ENCODE assay signal across 1 cellular context in the genomic region with DNA sequence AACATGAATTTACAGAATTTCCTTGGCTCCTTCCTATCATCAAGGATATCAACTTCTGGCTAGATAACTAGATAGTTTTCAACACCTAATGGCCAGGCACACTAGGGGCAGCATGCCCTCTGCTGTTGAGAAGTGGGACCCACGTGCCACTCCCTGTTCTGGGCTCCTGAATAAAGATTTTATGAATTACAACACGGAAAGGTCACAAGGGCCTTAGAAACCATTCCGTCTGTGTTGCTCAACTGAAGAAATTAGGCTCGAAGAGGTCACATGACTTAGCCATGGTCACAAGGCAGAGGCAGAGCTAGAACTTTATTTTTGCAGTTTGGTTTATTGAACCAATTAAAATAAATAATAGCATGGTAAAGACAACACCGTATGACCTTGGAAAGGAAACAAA.
TF ChIP-seq lines count a peak whose summit lies in the region.

No MANE protein-coding gene starts in this region.

TF ChIP-seq in GM12878, 131 proteins besides CTCF, POLR2A, EP300 and RAD21:
- TF ChIP-seq NFXL1 (IDR thresholded peaks at IDR 0.05; ENCODE audit: borderline replicate concordance) = no peak
- TF ChIP-seq, protein P1, sequence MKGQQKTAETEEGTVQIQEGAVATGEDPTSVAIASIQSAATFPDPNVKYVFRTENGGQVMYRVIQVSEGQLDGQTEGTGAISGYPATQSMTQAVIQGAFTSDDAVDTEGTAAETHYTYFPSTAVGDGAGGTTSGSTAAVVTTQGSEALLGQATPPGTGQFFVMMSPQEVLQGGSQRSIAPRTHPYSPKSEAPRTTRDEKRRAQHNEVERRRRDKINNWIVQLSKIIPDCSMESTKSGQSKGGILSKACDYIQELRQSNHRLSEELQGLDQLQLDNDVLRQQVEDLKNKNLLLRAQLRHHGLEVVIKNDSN (IDR thresholded peaks at IDR 0.05; ENCODE audit: borderline replicate concordance, extremely low read length, insufficient read depth, low read depth, low read length) = no peak
- no peak for TF ChIP-seq TARDBP (IDR thresholded peaks at IDR 0.05; ENCODE audit: borderline replicate concordance)
- TF ChIP-seq CHD2 (IDR thresholded peaks at IDR 0.05; ENCODE audit: borderline replicate concordance, low read depth, low read length) = no peak
- TF ChIP-seq, protein P2, sequence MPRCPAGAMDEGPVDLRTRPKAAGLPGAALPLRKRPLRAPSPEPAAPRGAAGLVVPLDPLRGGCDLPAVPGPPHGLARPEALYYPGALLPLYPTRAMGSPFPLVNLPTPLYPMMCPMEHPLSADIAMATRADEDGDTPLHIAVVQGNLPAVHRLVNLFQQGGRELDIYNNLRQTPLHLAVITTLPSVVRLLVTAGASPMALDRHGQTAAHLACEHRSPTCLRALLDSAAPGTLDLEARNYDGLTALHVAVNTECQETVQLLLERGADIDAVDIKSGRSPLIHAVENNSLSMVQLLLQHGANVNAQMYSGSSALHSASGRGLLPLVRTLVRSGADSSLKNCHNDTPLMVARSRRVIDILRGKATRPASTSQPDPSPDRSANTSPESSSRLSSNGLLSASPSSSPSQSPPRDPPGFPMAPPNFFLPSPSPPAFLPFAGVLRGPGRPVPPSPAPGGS (IDR thresholded peaks at IDR 0.05; ENCODE audit: borderline replicate concordance, insufficient read depth, low read depth, low read length, poor library complexity, severe bottlenecking) = no peak
- no peak for TF ChIP-seq BCL11A (IDR thresholded peaks at IDR 0.05; ENCODE audit: low read depth, low read length)
- TF ChIP-seq SIX5 (IDR thresholded peaks at IDR 0.05; ENCODE audit: low read depth, low read length, severe bottlenecking) = no peak
- TF ChIP-seq BRCA1 (IDR thresholded peaks at IDR 0.05; ENCODE audit: low read depth, low read length) = no peak
- TF ChIP-seq SMC3 (IDR thresholded peaks at IDR 0.05; ENCODE audit: borderline replicate concordance, low read length) = peak; percentile 69
- TF ChIP-seq, protein P3, sequence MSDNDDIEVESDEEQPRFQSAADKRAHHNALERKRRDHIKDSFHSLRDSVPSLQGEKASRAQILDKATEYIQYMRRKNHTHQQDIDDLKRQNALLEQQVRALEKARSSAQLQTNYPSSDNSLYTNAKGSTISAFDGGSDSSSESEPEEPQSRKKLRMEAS (IDR thresholded peaks at IDR 0.05; ENCODE audit: low read depth, low read length) = 0 out of 2 replicates have a peak, but pooled peaks have one; percentile 49
TF ChIP-seq in GM12878: peak in this region for 2.
